ENCODE assay signal across 1 cellular context in genomic region chr1:54497338-54497737, GRCh38.
TF ChIP-seq lines count a peak whose summit lies in the region.

No MANE protein-coding gene starts in this region.

TF ChIP-seq in H1, 55 proteins besides CTCF, POLR2A, EP300 and RAD21 (continued from another document):
- TF ChIP-seq CHD7 (IDR thresholded peaks at IDR 0.05; ENCODE audit: insufficient replicate concordance, low read length) (no peak), EGR1 (IDR thresholded peaks at IDR 0.05; ENCODE audit: borderline replicate concordance, low read depth, low read length) (no peak), TCF12 (IDR thresholded peaks at IDR 0.05; ENCODE audit: low read depth, low read length) (no peak), RXRA (IDR thresholded peaks at IDR 0.05; ENCODE audit: insufficient read depth, low read depth, low read length) (no peak), TBP (IDR thresholded peaks at IDR 0.05; ENCODE audit: low read depth, low read length) (no peak), BACH1 (IDR thresholded peaks at IDR 0.05; ENCODE audit: low read length) (no peak), ATF2 (IDR thresholded peaks at IDR 0.05; ENCODE audit: low read length) (no peak), FOSL1 (IDR thresholded peaks at IDR 0.05; ENCODE audit: insufficient read depth, low read depth, low read length) (no peak), RBBP5 (IDR thresholded peaks at IDR 0.05; ENCODE audit: borderline replicate concordance, low read depth, low read length) (no peak), EZH2 (IDR thresholded peaks at IDR 0.05; ENCODE audit: low read depth, low read length, severe bottlenecking) (no peak), SP2 (IDR thresholded peaks at IDR 0.05; ENCODE audit: low read length) (no peak), SIRT6 (IDR thresholded peaks at IDR 0.05; ENCODE audit: low read length) (no peak), NANOG (IDR thresholded peaks at IDR 0.05; ENCODE audit: insufficient read depth, low read depth, low read length, poor library complexity, severe bottlenecking) (no peak), BCL11A (IDR thresholded peaks at IDR 0.05; ENCODE audit: low read depth in 2 of 2, low read length in 2 of 2) (no peak), USF2 (IDR thresholded peaks at IDR 0.05; ENCODE audit: low read length) (no peak), MAFK (IDR thresholded peaks at IDR 0.05; ENCODE audit: low read depth, low read length) (no peak)
